In genomic region chr10:87656431-87657072, GRCh38 we compare ENCODE assay signal across 8 cellular contexts. TPM values are rescaled to one million over a fixed set of nuclear protein-coding genes. Genes with fewer than 3 reads are reported as not detected.
DNase-seq lines count a peak whose midpoint lies in the region; ATAC-seq and TF ChIP-seq lines count a peak whose summit lies in the region.

No MANE protein-coding gene starts in this region.

- H3K36me3 Mint-ChIP-seq in effector memory CD8-positive, alpha-beta T cell (ENCODE audit: insufficient read depth) = peaks cover 7% of the 10 kb centered on the region
- H3K36me3 Mint-ChIP-seq in natural killer cell = no peaks in the 10 kb centered on the region

- H3K36me3 ChIP-seq in OCI-LY7 (ENCODE audit: insufficient read depth, low read length) = no peaks in the 10 kb centered on the region

- ATAC-seq in effector memory CD8-positive, alpha-beta T cell (replicated peaks) = peak; percentile 33
- ATAC-seq in natural killer cell (peak in 2 of 3 donors; percentile 44 to 56), HG03097 (IDR thresholded peaks at IDR 0.05; ENCODE audit: low FRiP score, unreplicated experiment) (no peak), HG03439 (IDR thresholded peaks at IDR 0.05; ENCODE audit: unreplicated experiment) (no peak)

- DNase-seq in GM19238 (ENCODE audit: insufficient read length, low spot score) = peak; percentile 33
- DNase-seq in OCI-LY7 (ENCODE audit: low spot score) = peak; percentile 72
- peak in 1 of 3 experiments; percentile 20 for DNase-seq in effector memory CD8-positive, alpha-beta T cell
- DNase-seq in natural killer cell = no peak
- no peak for DNase-seq in islet precursor cell

- H3K4me1 ChIP-seq in OCI-LY7 (ENCODE audit: insufficient read depth, low read length, poor library complexity, severe bottlenecking) = no peaks in the 10 kb centered on the region

- peaks cover 53 to 72% of the 10 kb centered on the region in 2 donors for H3K27me3 Mint-ChIP-seq in effector memory CD8-positive, alpha-beta T cell
- peaks cover 25 to 50% of the 10 kb centered on the region in 2 donors for H3K27me3 Mint-ChIP-seq in natural killer cell (ENCODE audit: low read depth in 2 of 2)

- intact Hi-C loops in OCI-LY7 (cut with micrococcal nuclease; ENCODE audit: unreplicated experiment) (loop anchor here (1.0 to 10.0 kb wide), 5 partner anchors 75 to 896 kb away; no protein-coding TSS in a partner anchor), natural killer cell (cut with micrococcal nuclease) (loop anchor here (5.0 to 10.0 kb wide), 2 partner anchors 118 to 896 kb away; no protein-coding TSS in a partner anchor)

- H3K27ac Mint-ChIP-seq in effector memory CD8-positive, alpha-beta T cell = no peak overlapping the region
- no peak overlapping the region for H3K27ac Mint-ChIP-seq in natural killer cell

- POLR2A ChIA-PET in OCI-LY7 (lab: Charles Lee) = no interaction called here

- no peak overlapping the region for H2AFZ ChIP-seq in OCI-LY7 (ENCODE audit: low read length)

- no peaks in the 10 kb centered on the region for H3K9me3 Mint-ChIP-seq in effector memory CD8-positive, alpha-beta T cell
- no peaks in the 10 kb centered on the region for H3K9me3 Mint-ChIP-seq in natural killer cell

- no peaks in the 10 kb centered on the region for H3K79me2 ChIP-seq in OCI-LY7 (ENCODE audit: insufficient read depth, low read depth, low read length)

- CTCF ChIA-PET in OCI-LY7 (lab: Charles Lee; ENCODE audit: unreplicated experiment) = no interaction called here

- no peaks in the 10 kb centered on the region for H3K9me3 ChIP-seq in OCI-LY7 (ENCODE audit: low read length)

- H3K4me2 ChIP-seq in OCI-LY7 (ENCODE audit: low read length) = no peak overlapping the region

- H3K4me3 Mint-ChIP-seq in effector memory CD8-positive, alpha-beta T cell = no peak overlapping the region
- no peak overlapping the region for H3K4me3 Mint-ChIP-seq in natural killer cell

- BruUV-seq in OCI-LY7 (replicated peaks; lab: Mats Ljungman, UMichigan) = no TSS peak

- no peaks in the 10 kb centered on the region for H3K9me2 ChIP-seq in OCI-LY7 (ENCODE audit: insufficient read depth, low read length)

- no peaks in the 10 kb centered on the region for H4K20me1 ChIP-seq in OCI-LY7 (ENCODE audit: insufficient read depth, low read length)

- peak; percentile 78 for TF ChIP-seq CTCF in C4-2B (conservative IDR thresholded peaks at IDR 0.05)
- TF ChIP-seq CTCF in OCI-LY7 (conservative IDR thresholded peaks at IDR 0.05; ENCODE audit: low read length) = peak; percentile 96
- TF ChIP-seq CTCF in natural killer cell (IDR thresholded peaks at IDR 0.05) = peak; percentile 69

- no peak overlapping the region for H3K4me3 ChIP-seq in OCI-LY7 (ENCODE audit: low read depth, low read length, poor library complexity, severe bottlenecking)

- no peak overlapping the region for H3K27ac ChIP-seq in C4-2B
- H3K27ac ChIP-seq in OCI-LY7 (ENCODE audit: low read depth, low read length, poor library complexity, severe bottlenecking) = no peak overlapping the region

- H3K4me1 Mint-ChIP-seq in effector memory CD8-positive, alpha-beta T cell (ENCODE audit: low read depth in 2 of 2) = peaks cover 9 to 13% of the 10 kb centered on the region in 2 donors
- peaks cover 13 to 23% of the 10 kb centered on the region in 2 donors for H3K4me1 Mint-ChIP-seq in natural killer cell

RNA-seq across cellular contexts. Expression of gene PAPSS2, which starts 3.1 kb away (rescaled TPM):
- 0.03 TPM in 1 of 2 replicates, not detected in the other for total RNA-seq in OCI-LY7 (2014; rRNA removed; shearing (Covaris generic))
- total RNA-seq in OCI-LY7 (2022) = not detected in 2 replicates
- 1 to 10 TPM in 1 of 3 donors, under 1 TPM in 1, not detected in 1; 0.13 to 1.1 TPM for total RNA-seq in natural killer cell

Comparison
In these comparisons a context has a peak if more than half of its experiments do, and no peak if none do; other contexts are left out.
1. DNase-seq: peak in GM19238 (single experiment) and OCI-LY7 (single experiment); none in natural killer cell (single experiment) and islet precursor cell (single experiment).
2. ATAC-seq: peak in effector memory CD8-positive, alpha-beta T cell (single experiment) and natural killer cell (2 of 3); none in HG03097 (single experiment) and HG03439 (single experiment).
3. Peak in every context shown above with its lines, with median percentiles within 50 percentile points of each other: CTCF ChIP-seq.